Comparison of ENCODE assay signal across 20 cellular contexts in genomic region chr1:73813726-73814125, GRCh38.
DNase-seq lines count a peak whose midpoint lies in the region; TF ChIP-seq lines count a peak whose summit lies in the region.
"Had no signal": no experiment of that assay in that cellular context is flagged by ENCODE, and none has a peak within 500 bp of the region (broad histone marks: within the 10 kb centered on the region; RNA-seq: fewer than 3 reads in every experiment).

No MANE protein-coding gene starts in this region.

- no peaks in the 10 kb centered on the region for H3K27me3 Mint-ChIP-seq in glutamatergic neuron (ENCODE audit: unreplicated experiment)
- H3K27me3 Mint-ChIP-seq: memory B cell; naive thymus-derived CD8-positive, alpha-beta T cell had no signal

- H3K9me3 ChIP-seq in vagina: no peaks in the 10 kb centered on the region
- H3K9me3 ChIP-seq: adrenal gland, right lobe of liver had no signal

- intact Hi-C loops in vagina (cut with DNase I): no loop called here

- H3K4me3 Mint-ChIP-seq in glutamatergic neuron (ENCODE audit: unreplicated experiment): no peak overlapping the region
- H3K4me3 Mint-ChIP-seq: memory B cell; naive thymus-derived CD8-positive, alpha-beta T cell; stimulated activated effector memory CD8-positive, alpha-beta T cell treated with anti-CD3 and anti-CD28 coated beads, Interleukin-12 subunit alpha, Interleukin-12 subunit beta, amount 100 ng/mL, for 72 hours had no signal

- no peak overlapping the region for H3K27ac Mint-ChIP-seq in glutamatergic neuron (ENCODE audit: unreplicated experiment)
- H3K27ac Mint-ChIP-seq: memory B cell; naive thymus-derived CD8-positive, alpha-beta T cell; stimulated activated effector memory CD8-positive, alpha-beta T cell treated with anti-CD3 and anti-CD28 coated beads, Interleukin-12 subunit alpha, Interleukin-12 subunit beta, amount 100 ng/mL, for 72 hours had no signal

- peaks cover 5% of the 10 kb centered on the region for H3K36me3 Mint-ChIP-seq in glutamatergic neuron (ENCODE audit: unreplicated experiment)
- H3K36me3 Mint-ChIP-seq: naive thymus-derived CD8-positive, alpha-beta T cell; stimulated activated effector memory CD8-positive, alpha-beta T cell treated with anti-CD3 and anti-CD28 coated beads, Interleukin-12 subunit alpha, Interleukin-12 subunit beta, amount 100 ng/mL, for 72 hours had no signal

- H3K27me3 ChIP-seq in vagina: no peaks in the 10 kb centered on the region
- H3K27me3 ChIP-seq: adrenal gland, right lobe of liver had no signal

- H3K4me1 Mint-ChIP-seq in glutamatergic neuron (ENCODE audit: low read depth, unreplicated experiment): peaks cover 4% of the 10 kb centered on the region
- H3K4me1 Mint-ChIP-seq: memory B cell; naive thymus-derived CD8-positive, alpha-beta T cell; stimulated activated effector memory CD8-positive, alpha-beta T cell treated with anti-CD3 and anti-CD28 coated beads, Interleukin-12 subunit alpha, Interleukin-12 subunit beta, amount 100 ng/mL, for 72 hours had no signal

- TF ChIP-seq CTCF in vagina (IDR thresholded peaks at IDR 0.05) (no peak), glutamatergic neuron (IDR thresholded peaks at IDR 0.05; ENCODE audit: partially characterized antibody, unreplicated experiment) (no peak)

- H3K27ac ChIP-seq in vagina: no peak overlapping the region
- H3K27ac ChIP-seq: adrenal gland, parathyroid adenoma, right lobe of liver had no signal

- no peaks in the 10 kb centered on the region for H3K4me1 ChIP-seq in vagina
- H3K4me1 ChIP-seq: adrenal gland, parathyroid adenoma, right lobe of liver had no signal

- no peaks in the 10 kb centered on the region for H3K36me3 ChIP-seq in vagina
- H3K36me3 ChIP-seq: adrenal gland, right lobe of liver had no signal

- H3K4me3 ChIP-seq in vagina: no peak overlapping the region
- H3K4me3 ChIP-seq: adrenal gland, right lobe of liver had no signal

- peak; percentile 5 for DNase-seq in Ammon's horn (ENCODE audit: low spot score)
- peak; percentile 20 for DNase-seq in DMS153 (lab: John Stamatoyannopoulos, UW)
- peak; percentile 44 for DNase-seq in NCI-H526 treated with DMSO at 0.1 percent for 48 hours (lab: John Stamatoyannopoulos, UW)
- peak; percentile 7 for DNase-seq in fibroblast of peridontal ligament (ENCODE audit: extremely low read depth)
- DNase-seq in NCI-H1048 (lab: John Stamatoyannopoulos, UW): no peak
- DNase-seq in vagina (ENCODE audit: extremely low spot score in 2 of 2): no peak
- no peak for DNase-seq in glutamatergic neuron
- DNase-seq: activated gamma-delta T cell treated with Interleukin-2 at 50 U/mL for 16 hours; adrenal gland; DMS79 treated with DMSO at 0.1 percent for 48 hours; KG1; naive thymus-derived CD8-positive, alpha-beta T cell; NCI-H1092; NCI-H2227 treated with DMSO at 0.1 percent for 48 hours; right lobe of liver; SHP77; stimulated activated CD4-positive, alpha-beta T cell treated with anti-CD3 and anti-CD28 coated beads, Interleukin-15, amount 100 ng/mL, for 24 hours had no signal

- TF ChIP-seq POLR2A in vagina (IDR thresholded peaks at IDR 0.05): no peak

- H3K9me3 Mint-ChIP-seq in glutamatergic neuron (ENCODE audit: unreplicated experiment): no peaks in the 10 kb centered on the region

Comparison
In these comparisons a context has a peak if more than half of its experiments do, and no peak if none do; other contexts are left out.
1. DNase-seq: peak in Ammon's horn (single experiment), DMS153 (single experiment), NCI-H526 treated with DMSO at 0.1 percent for 48 hours (single experiment) and fibroblast of peridontal ligament (single experiment); none in NCI-H1048 (single experiment), vagina (0 of 2) and glutamatergic neuron (single experiment).